ENCODE assay signal across 1 cellular context in genomic region chr9:76658510-76659231, GRCh38.
TF ChIP-seq lines count a peak whose summit lies in the region.

No MANE protein-coding gene starts in this region.

TF ChIP-seq in HepG2, 621 proteins besides CTCF, POLR2A, EP300 and RAD21 (continued from another document):
- TF ChIP-seq ZBTB37 (CRISPR knock-in tag; IDR thresholded peaks at IDR 0.05) (no peak), POGK (CRISPR knock-in tag; conservative IDR thresholded peaks at IDR 0.05) (no peak)
